In the genomic region with DNA sequence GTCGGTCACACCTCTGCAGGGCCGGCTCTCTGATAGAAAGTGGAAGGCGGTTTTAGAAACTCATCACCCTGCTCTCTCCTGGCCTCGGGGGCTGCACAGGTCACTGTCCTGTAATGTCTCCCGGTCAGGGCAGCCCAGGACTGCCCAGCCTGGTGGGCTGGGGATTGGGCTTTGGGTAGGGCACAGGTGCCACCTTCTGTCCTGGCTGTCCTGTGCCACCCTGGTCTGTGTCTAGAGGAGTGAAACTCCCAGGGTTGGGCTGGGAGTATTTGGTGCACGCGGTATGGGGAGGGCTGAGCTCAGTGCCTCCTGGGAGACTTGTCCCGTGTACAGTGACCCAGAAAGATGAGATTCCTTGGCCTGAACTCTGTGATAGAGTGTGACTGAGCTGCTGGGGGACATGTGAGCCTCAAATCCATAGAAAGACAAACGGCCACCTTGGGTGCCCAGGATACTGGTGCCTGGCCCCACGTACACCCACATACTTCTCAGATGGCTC, we compare ENCODE assay signal across 27 cellular contexts. TPM values are rescaled to one million over a fixed set of nuclear protein-coding genes. Genes with fewer than 3 reads are reported as not detected.
DNase-seq lines count a peak whose midpoint lies in the region; ATAC-seq and TF ChIP-seq lines count a peak whose summit lies in the region.
"Had no signal": no experiment of that assay in that cellular context is flagged by ENCODE, and none has a peak within 500 bp of the region (broad histone marks: within the 10 kb centered on the region; RNA-seq: fewer than 3 reads in every experiment).

No MANE protein-coding gene starts in this region.

- no peaks in the 10 kb centered on the region for H3K9me3 Mint-ChIP-seq in activated T-cell treated with anti-CD3 and anti-CD28 coated beads, Interleukin-2, amount 50 U/mL, for 72 hours
- no peaks in the 10 kb centered on the region for H3K9me3 Mint-ChIP-seq in endothelial cell (ENCODE audit: unreplicated experiment)
- H3K9me3 Mint-ChIP-seq: CD8-positive, alpha-beta memory T cell had no signal

- H3K36me3 ChIP-seq in Panc1 (ENCODE audit: control insufficient read depth, insufficient read depth, low read length): peaks cover 2% of the 10 kb centered on the region; the same call in 1 of the 2 replicates
- peaks cover 8 to 57% of the 10 kb centered on the region in 2 donors for H3K36me3 ChIP-seq in psoas muscle (ENCODE audit: insufficient read depth in 1 of 2, low read depth in 1 of 2)

- peaks cover 1 to 11% of the 10 kb centered on the region in 2 donors for H3K36me3 Mint-ChIP-seq in activated T-cell treated with anti-CD3 and anti-CD28 coated beads, Interleukin-2, amount 50 U/mL, for 72 hours (ENCODE audit: insufficient read depth in 2 of 2)
- peaks cover 30% of the 10 kb centered on the region for H3K36me3 Mint-ChIP-seq in endothelial cell (ENCODE audit: low read depth, unreplicated experiment)

- in situ Hi-C loops in Panc1 (cut with HindIII; ENCODE audit: low pct_unique_long_range_greater_than_20kb, low sequenced_read_pairs): no loop called here

- WGBS in psoas muscle, 3 donors: 63 to 77% (median 65%) methylated on average over 10 of the region's 10 CpGs

- intact Hi-C loops in Panc1 (cut with micrococcal nuclease; ENCODE audit: unreplicated experiment): no loop called here
- intact Hi-C loops in psoas muscle (cut with DNase I): no loop called here

- no peaks in the 10 kb centered on the region for H3K27me3 Mint-ChIP-seq in activated T-cell treated with anti-CD3 and anti-CD28 coated beads, Interleukin-2, amount 50 U/mL, for 72 hours (ENCODE audit: low read depth)
- peaks cover 7% of the 10 kb centered on the region for H3K27me3 Mint-ChIP-seq in endothelial cell (ENCODE audit: unreplicated experiment)

- CTCF ChIA-PET in Panc1 (lab: Charles Lee): interaction anchor here (0.6 to 1.0 kb wide), 2 partner anchors 91 to 95 kb away, joined by 3 to 6 read pairs; partner anchors contain the start of gene FIBP

- TSS peak; percentile 42 for BruUV-seq in Panc1 (replicated peaks; lab: Mats Ljungman, UMichigan)

- H3K27me3 ChIP-seq in Panc1 (ENCODE audit: control insufficient read depth, insufficient read depth, low read length): no peaks in the 10 kb centered on the region
- H3K27me3 ChIP-seq in psoas muscle (ENCODE audit: insufficient read depth in 3 of 3, low read length in 2 of 3): no peaks in the 10 kb centered on the region
- H3K27me3 ChIP-seq: BLaER1 treated with 17β-estradiol and CSF1 and Interleukin-3, amounts not matched to agents 10 nM and 100 nM had no signal

- H3K4me3 Mint-ChIP-seq in activated T-cell treated with anti-CD3 and anti-CD28 coated beads, Interleukin-2, amount 50 U/mL, for 72 hours: no peak overlapping the region
- peak overlapping the region; percentile 37 for H3K4me3 Mint-ChIP-seq in endothelial cell (ENCODE audit: unreplicated experiment)
- H3K4me3 Mint-ChIP-seq: CD8-positive, alpha-beta memory T cell had no signal

- no peak for DNase-seq in activated T-cell treated with anti-CD3 and anti-CD28 coated beads, Interleukin-2, amount 50 U/mL, for 72 hours
- DNase-seq in activated T-cell treated with anti-CD3 and anti-CD28 coated beads, Interleukin-2, amount 50 U/mL, for 48 hours: no peak
- DNase-seq in Panc1 (ENCODE audit: low read depth, low spot score): no peak
- DNase-seq in endothelial cell (ENCODE audit: low spot score): no peak
- DNase-seq in psoas muscle: no peak
- DNase-seq in retina: no peak
- no peak for DNase-seq in NCI-H524 (lab: John Stamatoyannopoulos, UW)
- DNase-seq: AML-193; CD8-positive, alpha-beta memory T cell; DMS 273 treated with DMSO at 0.1 percent for 48 hours; DMS79; GF-D8; Karpas-422; NCI-H1092 treated with DMSO at 0.1 percent for 48 hours; NCI-H146; NCI-H1930; NCI-H2107; NCI-H446; NCI-H526; NCI-H82; PC-9 had no signal

- H3K27ac ChIP-seq in Panc1 (ENCODE audit: low read length) (no peak overlapping the region), psoas muscle (no peak overlapping the region)
- H3K27ac ChIP-seq: BLaER1 treated with 17β-estradiol and CSF1 and Interleukin-3, amounts not matched to agents 10 nM and 100 nM; HL-60; PC-9 had no signal

- ATAC-seq in activated T-cell treated with anti-CD3 and anti-CD28 coated beads, Interleukin-2, amount 50 U/mL, for 72 hours (replicated peaks in 1 of 2): no peak
- 0 out of 2 replicates have a peak, but pooled peaks have one; percentile 2 for ATAC-seq in Panc1
- peak; percentile 19 to 57 (median 24) for ATAC-seq in psoas muscle
- no peak for ATAC-seq in HG03039 (IDR thresholded peaks at IDR 0.05; ENCODE audit: unreplicated experiment)
- ATAC-seq: HCT116 had no signal

- H3K4me1 ChIP-seq in Panc1 (ENCODE audit: control insufficient read depth, insufficient read depth, low read length) (no peaks in the 10 kb centered on the region), psoas muscle (no peaks in the 10 kb centered on the region)

- H3K4me1 Mint-ChIP-seq in activated T-cell treated with anti-CD3 and anti-CD28 coated beads, Interleukin-2, amount 50 U/mL, for 72 hours (ENCODE audit: low read depth): peaks cover 5% of the 10 kb centered on the region
- no peaks in the 10 kb centered on the region for H3K4me1 Mint-ChIP-seq in endothelial cell (ENCODE audit: unreplicated experiment)

- POLR2A ChIA-PET in Panc1 (lab: Charles Lee): interaction anchor here (0.6 kb wide), 1 partner anchor 15 kb away, joined by 4 read pairs; no protein-coding TSS in a partner anchor

- H3K4me3 ChIP-seq in Panc1 (ENCODE audit: low read depth in 2 of 2, low read length in 2 of 2) (no peak overlapping the region), psoas muscle (no peak overlapping the region)
- H3K4me3 ChIP-seq: BLaER1 treated with 17β-estradiol and CSF1 and Interleukin-3, amounts not matched to agents 10 nM and 100 nM; PC-9 had no signal

- H3K9me3 ChIP-seq in Panc1 (ENCODE audit: control insufficient read depth, insufficient read depth, low read depth, low read length): no peaks in the 10 kb centered on the region
- no peaks in the 10 kb centered on the region for H3K9me3 ChIP-seq in psoas muscle
- H3K9me3 ChIP-seq: BLaER1 treated with 17β-estradiol and CSF1 and Interleukin-3, amounts not matched to agents 10 nM and 100 nM had no signal

- TF ChIP-seq CTCF in Panc1 (IDR thresholded peaks at IDR 0.05): no peak
- no peak for TF ChIP-seq CTCF in endothelial cell (IDR thresholded peaks at IDR 0.05; ENCODE audit: unreplicated experiment)
- no peak for TF ChIP-seq CTCF in psoas muscle (IDR thresholded peaks at IDR 0.05)

- peak overlapping the region; percentile 33 for H3K27ac Mint-ChIP-seq in activated T-cell treated with anti-CD3 and anti-CD28 coated beads, Interleukin-2, amount 50 U/mL, for 72 hours
- H3K27ac Mint-ChIP-seq in endothelial cell (ENCODE audit: unreplicated experiment): no peak overlapping the region
- H3K27ac Mint-ChIP-seq: CD8-positive, alpha-beta memory T cell had no signal

RNA-seq across cellular contexts. Expression of gene SART1, which starts 17.8 kb away (rescaled TPM):
- total RNA-seq in activated T-cell treated with anti-CD3 and anti-CD28 coated beads, Interleukin-2, amount 50 U/mL, for 72 hours: 10 to 100 TPM; 63.2 to 75.9 TPM
- total RNA-seq in Panc1 (2021; ENCODE audit: unreplicated experiment): 76.4 TPM
- 157 TPM for polyA plus RNA-seq in Panc1 (2012; ENCODE audit: insufficient read length)
- 46.5 TPM for total RNA-seq in endothelial cell (ENCODE audit: unreplicated experiment)
- 10 to 100 TPM; 36.3 to 55.4 (median 49.3) TPM for total RNA-seq in psoas muscle
- 10 to 100 TPM; 40.3 to 58.7 (median 44.7) TPM for polyA plus RNA-seq in psoas muscle

RNA-seq across cellular contexts. Expression of gene EIF1AD, which starts 22.6 kb away (rescaled TPM):
- 10 to 100 TPM; 39.1 to 40.8 TPM for total RNA-seq in activated T-cell treated with anti-CD3 and anti-CD28 coated beads, Interleukin-2, amount 50 U/mL, for 72 hours
- 64.6 TPM for total RNA-seq in Panc1 (2021; ENCODE audit: unreplicated experiment)
- 33.7 TPM for polyA plus RNA-seq in Panc1 (2012; ENCODE audit: insufficient read length)
- total RNA-seq in endothelial cell (ENCODE audit: unreplicated experiment): 34.9 TPM
- 10 to 100 TPM; 24.8 to 44.5 (median 31.6) TPM for total RNA-seq in psoas muscle
- 10 to 100 TPM; 29.4 to 63.1 (median 54.2) TPM for polyA plus RNA-seq in psoas muscle

RNA-seq across cellular contexts. Expression of gene BANF1, which starts 23.0 kb away (rescaled TPM):
- total RNA-seq in activated T-cell treated with anti-CD3 and anti-CD28 coated beads, Interleukin-2, amount 50 U/mL, for 72 hours: 100 to 1,000 TPM; 166 to 174 TPM
- total RNA-seq in Panc1 (2021; ENCODE audit: unreplicated experiment) (494 TPM), endothelial cell (ENCODE audit: unreplicated experiment) (163 TPM), psoas muscle (100 to 1,000 TPM; 298 to 384 (median 336) TPM)
- 447 TPM for polyA plus RNA-seq in Panc1 (2012; ENCODE audit: insufficient read length)
- 100 to 1,000 TPM; 251 to 355 (median 314) TPM for polyA plus RNA-seq in psoas muscle

RNA-seq across cellular contexts. Expression of gene CST6, which starts 32.5 kb away (rescaled TPM):
- under 1 TPM; 0.34 to 0.79 TPM for total RNA-seq in activated T-cell treated with anti-CD3 and anti-CD28 coated beads, Interleukin-2, amount 50 U/mL, for 72 hours
- total RNA-seq in Panc1 (2021; ENCODE audit: unreplicated experiment): 0.23 TPM
- not detected for polyA plus RNA-seq in Panc1 (2012; ENCODE audit: insufficient read length)
- not detected for total RNA-seq in endothelial cell (ENCODE audit: unreplicated experiment)
- total RNA-seq in psoas muscle: under 1 TPM in 3 of 4 donors, not detected in 1; 0.40 to 0.93 (median 0.47) TPM
- 10 to 100 TPM in 1 of 3 donors, under 1 TPM in 1, not detected in 1; 0.13 to 18.7 TPM for polyA plus RNA-seq in psoas muscle
- total RNA-seq: CD8-positive, alpha-beta memory T cell; H4 had no signal
- polyA plus RNA-seq: CD8-positive, alpha-beta memory T cell had no signal

RNA-seq across cellular contexts. Expression of gene TSGA10IP, which starts 34.0 kb away (rescaled TPM):
- total RNA-seq in activated T-cell treated with anti-CD3 and anti-CD28 coated beads, Interleukin-2, amount 50 U/mL, for 72 hours: not detected
- total RNA-seq in Panc1 (2021; ENCODE audit: unreplicated experiment) (not detected), endothelial cell (ENCODE audit: unreplicated experiment) (not detected), psoas muscle (not detected)
- not detected for polyA plus RNA-seq in Panc1 (2012; ENCODE audit: insufficient read length)
- polyA plus RNA-seq in psoas muscle: not detected
- total RNA-seq: CD8-positive, alpha-beta memory T cell; H4; M059J; PC-9 had no signal
- polyA plus RNA-seq: CD8-positive, alpha-beta memory T cell had no signal

Comparison
In these comparisons a context has a peak if more than half of its experiments do, and no peak if none do; other contexts are left out.
1. ATAC-seq: peak in Panc1 (single experiment) and psoas muscle (4 of 4); none in activated T-cell treated with anti-CD3 and anti-CD28 coated beads, Interleukin-2, amount 50 U/mL, for 72 hours (0 of 2) and HG03039 (single experiment).